ENCODE assay signal across 6 cellular contexts in the genomic region with DNA sequence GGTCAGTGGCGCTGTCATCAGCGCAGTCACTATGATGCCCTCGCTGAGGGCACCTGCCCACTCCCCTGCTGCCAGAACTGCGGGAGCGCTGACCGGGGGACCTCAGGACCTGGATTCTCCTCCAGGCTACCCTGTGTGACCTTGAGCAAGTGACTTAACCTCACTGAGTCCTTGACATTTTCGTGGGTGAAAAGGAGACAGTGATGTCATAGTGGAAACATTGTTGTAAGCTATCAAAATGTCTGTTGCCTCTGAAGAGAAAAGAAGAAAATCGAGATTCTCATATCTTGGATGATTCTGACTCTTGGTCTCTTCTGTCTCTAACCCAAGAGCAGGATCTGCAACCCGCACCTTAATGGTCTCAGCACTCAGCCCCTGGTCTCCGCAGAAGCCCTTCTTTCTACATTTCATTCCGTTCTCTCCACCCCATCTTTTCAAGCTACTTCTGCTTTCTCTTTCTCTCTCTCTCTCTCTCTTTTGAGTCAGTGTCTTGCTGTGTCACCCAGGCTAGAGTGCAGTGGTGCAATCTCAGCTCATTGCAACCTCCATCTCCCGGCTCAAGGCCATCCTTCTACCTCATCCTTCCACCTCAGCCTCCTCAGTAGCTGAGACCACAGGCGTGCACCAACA. TPM values are rescaled to one million over a fixed set of nuclear protein-coding genes. Genes with fewer than 3 reads are reported as not detected.
DNase-seq lines count a peak whose midpoint lies in the region; ATAC-seq and TF ChIP-seq lines count a peak whose summit lies in the region.

No MANE protein-coding gene starts in this region.

- intact Hi-C loops in stomach (cut with DNase I; ENCODE audit: low total_unique reads), result no loop called here

- no peak for TF ChIP-seq CTCF in C4-2B (conservative IDR thresholded peaks at IDR 0.05)
- TF ChIP-seq CTCF in glutamatergic neuron (IDR thresholded peaks at IDR 0.05; ENCODE audit: partially characterized antibody, unreplicated experiment), result no peak
- TF ChIP-seq CTCF in stomach (IDR thresholded peaks at IDR 0.05), result no peak

- TF ChIP-seq POLR2A in stomach (IDR thresholded peaks at IDR 0.05), result no peak

- H3K4me1 ChIP-seq in stomach, result peaks cover 49 to 54% (median 51%) of the 10 kb centered on the region in 4 donors

- TF ChIP-seq EP300 in stomach (IDR thresholded peaks at IDR 0.05), result no peak

- H3K27me3 ChIP-seq in stomach, result peaks cover 0 to 11% (median 0%) of the 10 kb centered on the region in 3 donors

- peaks cover 7% of the 10 kb centered on the region for H3K9me3 Mint-ChIP-seq in glutamatergic neuron (ENCODE audit: unreplicated experiment)

- peak overlapping the region; percentile 76 for H3K4me3 Mint-ChIP-seq in glutamatergic neuron (ENCODE audit: unreplicated experiment)

- no peaks in the 10 kb centered on the region for H3K9me3 ChIP-seq in stomach

- WGBS in stomach, 5 donors, result 28 to 30% (median 28%) methylated on average over 12 to 13 of the region's 13 CpGs

- H3K4me1 Mint-ChIP-seq in glutamatergic neuron (ENCODE audit: low read depth, unreplicated experiment), result peaks cover 16% of the 10 kb centered on the region

- peak; percentile 20 for ATAC-seq in HG02588 (IDR thresholded peaks at IDR 0.05; ENCODE audit: unreplicated experiment)

- H3K36me3 ChIP-seq in stomach, result peaks cover 12 to 18% (median 16%) of the 10 kb centered on the region in 4 donors

- DNase-seq in T-helper 9 cell (peak; percentile 27), glutamatergic neuron (no peak), stomach (no peak), NCI-H446 (lab: John Stamatoyannopoulos, UW) (no peak)

- peak overlapping the region; percentile 59 to 75 (median 72) for H3K4me3 ChIP-seq in stomach

- H3K27ac ChIP-seq in C4-2B (peak overlapping the region; percentile 84; the same call in 1 of the 2 replicates), stomach (peak overlapping the region; percentile 88 to 98 (median 94))

- no peaks in the 10 kb centered on the region for H3K36me3 Mint-ChIP-seq in glutamatergic neuron (ENCODE audit: unreplicated experiment)

- H3K27me3 Mint-ChIP-seq in glutamatergic neuron (ENCODE audit: unreplicated experiment), result peaks cover 10% of the 10 kb centered on the region

- H3K27ac Mint-ChIP-seq in glutamatergic neuron (ENCODE audit: unreplicated experiment), result no peak overlapping the region

RNA-seq across cellular contexts. Expression of gene TUBA4A, which starts 1.0 kb away (rescaled TPM):
- total RNA-seq in glutamatergic neuron (ENCODE audit: unreplicated experiment) (27.5 TPM), stomach (100 to 1,000 TPM in 1 of 5 donors, 10 to 100 TPM in 4; 18.7 to 141 (median 27.2) TPM)
- 10 to 100 TPM; 28.9 to 68.8 (median 51.0) TPM for polyA plus RNA-seq in stomach

RNA-seq across cellular contexts. Expression of gene TUBA4B, which starts 1.7 kb away (rescaled TPM):
- total RNA-seq in glutamatergic neuron (ENCODE audit: unreplicated experiment) (not detected), stomach (not detected)
- polyA plus RNA-seq in stomach, result not detected

RNA-seq across cellular contexts. Expression of gene STK16, which starts 9.4 kb away (rescaled TPM):
- total RNA-seq in glutamatergic neuron (ENCODE audit: unreplicated experiment) (32.2 TPM), stomach (10 to 100 TPM in 4 of 5 donors, 1 to 10 TPM in 1; 1.2 to 55.6 (median 23.7) TPM)
- polyA plus RNA-seq in stomach, result 10 to 100 TPM; 38.8 to 55.9 (median 45.1) TPM

RNA-seq across cellular contexts. Expression of gene GLB1L, which starts 9.5 kb away (rescaled TPM):
- total RNA-seq in glutamatergic neuron (ENCODE audit: unreplicated experiment) (6.2 TPM), stomach (10 to 100 TPM in 1 of 5 donors, 1 to 10 TPM in 2, under 1 TPM in 1, not detected in 1; 0.58 to 31.4 (median 4.5) TPM)
- polyA plus RNA-seq in stomach, result 1 to 10 TPM; 2.6 to 4.9 (median 2.6) TPM

RNA-seq across cellular contexts. Expression of gene DNAJB2, which starts 24.5 kb away (rescaled TPM):
- total RNA-seq in glutamatergic neuron (ENCODE audit: unreplicated experiment) (124 TPM), stomach (10 to 100 TPM; 24.4 to 88.8 (median 47.8) TPM)
- polyA plus RNA-seq in stomach, result 10 to 100 TPM; 62.5 to 85.8 (median 77.5) TPM
